ENCODE assay signal across 25 cellular contexts in genomic region chr7:23161502-23161901, GRCh38.
"Had no signal": no experiment of that assay in that cellular context is flagged by ENCODE, and none has a peak within 500 bp of the region (broad histone marks: within the 10 kb centered on the region; RNA-seq: fewer than 3 reads in every experiment).

No MANE protein-coding gene starts in this region.

- H3K27ac ChIP-seq: coronary artery, dorsolateral prefrontal cortex, esophagus squamous epithelium, gastroesophageal sphincter, hepatocyte, left lung, lower lobe of right lung had no signal

- H3K4me3 Mint-ChIP-seq: immature natural killer cell; mesothelial cell of epicardium; naive B cell; naive thymus-derived CD8-positive, alpha-beta T cell had no signal

- H3K4me1 ChIP-seq: esophagus squamous epithelium, gastroesophageal sphincter, left lung, lower lobe of right lung had no signal

- H3K9me3 Mint-ChIP-seq: immature natural killer cell; mesothelial cell of epicardium; naive B cell; naive thymus-derived CD8-positive, alpha-beta T cell had no signal

- H3K36me3 ChIP-seq: left lung had no signal

- H3K27me3 ChIP-seq: dorsolateral prefrontal cortex, esophagus squamous epithelium, gastroesophageal sphincter, heart left ventricle, hepatocyte, left lung had no signal

- H3K27ac Mint-ChIP-seq: immature natural killer cell; mesothelial cell of epicardium; naive B cell; naive thymus-derived CD8-positive, alpha-beta T cell had no signal

- H3K9me3 ChIP-seq: esophagus squamous epithelium, gastroesophageal sphincter, heart left ventricle, left lung, lower lobe of right lung, mucosa of descending colon had no signal

- H3K4me1 Mint-ChIP-seq: immature natural killer cell; mesothelial cell of epicardium; naive B cell; naive thymus-derived CD8-positive, alpha-beta T cell had no signal

- DNase-seq: dermis blood vessel endothelial cell; dorsolateral prefrontal cortex; effector CD4-positive, alpha-beta T cell; effector memory CD4-positive, alpha-beta T cell; esophagus squamous epithelium; foreskin fibroblast; foreskin melanocyte; heart left ventricle; hypothalamus; immature natural killer cell; islet precursor cell; kidney; kidney glomerular epithelial cell; left lung; lower lobe of right lung; mesenchymal stem cell; mucosa of descending colon; naive B cell; naive thymus-derived CD8-positive, alpha-beta T cell had no signal

- ATAC-seq: esophagus mucosa; gastroesophageal sphincter; left lung; lower lobe of right lung; mucosa of descending colon; naive thymus-derived CD8-positive, alpha-beta T cell had no signal

- H3K4me3 ChIP-seq: coronary artery, dorsolateral prefrontal cortex, esophagus squamous epithelium, gastroesophageal sphincter, heart left ventricle, hepatocyte, left lung, lower lobe of right lung, mucosa of descending colon had no signal

- FAIRE-seq: endothelial cell of umbilical vein, kidney had no signal

- H3K27me3 Mint-ChIP-seq: naive B cell; naive thymus-derived CD8-positive, alpha-beta T cell had no signal
